Comparison of ENCODE assay signal across 24 cellular contexts in genomic region chr10:77027141-77027540, GRCh38.
"Had no signal": no experiment of that assay in that cellular context is flagged by ENCODE, and none has a peak within 500 bp of the region (broad histone marks: within the 10 kb centered on the region; RNA-seq: fewer than 3 reads in every experiment).

No MANE protein-coding gene starts in this region.

- H3K27ac ChIP-seq: body of pancreas, esophagus squamous epithelium, psoas muscle, transverse colon, vagina had no signal

- H3K9me3 ChIP-seq: body of pancreas, esophagus squamous epithelium, psoas muscle, right lobe of liver, transverse colon, vagina had no signal

- ATAC-seq: activated CD8-positive, alpha-beta T cell treated with anti-CD3 and anti-CD28 coated beads, Interleukin-2, amount 10 ng/mL, durations not matched to agents 7 days and 5 days; body of pancreas; left lobe of liver; psoas muscle; right lobe of liver had no signal

- H3K4me1 ChIP-seq: body of pancreas, esophagus squamous epithelium, psoas muscle, vagina had no signal

- H3K36me3 ChIP-seq: esophagus squamous epithelium, right lobe of liver, transverse colon, vagina had no signal

- H3K27me3 ChIP-seq: body of pancreas, esophagus squamous epithelium, right lobe of liver, transverse colon, vagina had no signal

- H3K4me3 ChIP-seq: body of pancreas, esophagus squamous epithelium, psoas muscle, right lobe of liver, smooth muscle cell, transverse colon, vagina had no signal

- DNase-seq: activated B cell treated with CpG ODN at 0.5 μM for 24 hours; activated CD4-positive, alpha-beta T cell treated with anti-CD3 and anti-CD28 coated beads for 48 hours; activated CD8-positive, alpha-beta memory T cell treated with anti-CD3 and anti-CD28 coated beads, Interleukin-2, amount 50 U/mL, for 4 hours; activated CD8-positive, alpha-beta T cell treated with anti-CD3 and anti-CD28 coated beads, Interleukin-2, amount 10 ng/mL, durations not matched to agents 7 days and 5 days; activated gamma-delta T cell; activated naive CD8-positive, alpha-beta T cell treated with anti-CD3 and anti-CD28 coated beads for 36 hours; activated T-cell treated with anti-CD3 and anti-CD28 coated beads, Interleukin-2, amount 50 U/mL, for 48 hours; amygdala; body of pancreas; effector CD8-positive, alpha-beta T cell; esophagus squamous epithelium; hippocampal formation; mammary epithelial cell; psoas muscle; right lobe of liver; stimulated activated CD4-positive, alpha-beta T cell treated with anti-CD3 and anti-CD28 coated beads, Interleukin-4, amount 100 ng/mL, for 4 hours; stimulated activated CD8-positive, alpha-beta memory T cell treated with anti-CD3 and anti-CD28 coated beads, Interleukin-4, amount 100 ng/mL, for 48 hours; stimulated activated naive CD4-positive, alpha-beta T cell treated with Interleukin-2 at 50 U/mL for 16 hours; transverse colon had no signal

- H3K4me2 ChIP-seq: smooth muscle cell had no signal

- FAIRE-seq: endothelial cell of umbilical vein, keratinocyte had no signal
